18 cellular contexts compared by ENCODE assay signal in genomic region chr10:31897506-31897905, GRCh38. TPM values are rescaled to one million over a fixed set of nuclear protein-coding genes. Genes with fewer than 3 reads are reported as not detected.
DNase-seq lines count a peak whose midpoint lies in the region; ATAC-seq, FAIRE-seq and TF ChIP-seq lines count a peak whose summit lies in the region.
"Had no signal": no experiment of that assay in that cellular context is flagged by ENCODE, and none has a peak within 500 bp of the region (broad histone marks: within the 10 kb centered on the region; RNA-seq: fewer than 3 reads in every experiment).

No MANE protein-coding gene starts in this region.

- peaks cover 11% of the 10 kb centered on the region for H3K4me1 ChIP-seq in cardiac muscle cell (ENCODE audit: low read depth)
- peaks cover 17% of the 10 kb centered on the region for H3K4me1 ChIP-seq in vagina

- H3K9me3 ChIP-seq in cardiac muscle cell (ENCODE audit: low read depth) = no peaks in the 10 kb centered on the region
- H3K9me3 ChIP-seq in vagina = no peaks in the 10 kb centered on the region
- H3K9me3 ChIP-seq: tibial artery had no signal

- DNase-seq in cardiac muscle cell (ENCODE audit: low read depth in 1 of 2, low spot score in 1 of 2) (peak in 1 of 2 donors; percentile 26), cardiac septum (ENCODE audit: low spot score) (no peak), astrocyte of the spinal cord (ENCODE audit: low read depth, low spot score) (peak; percentile 19), glutamatergic neuron (no peak), vagina (ENCODE audit: extremely low spot score in 2 of 2) (no peak), frontal cortex (ENCODE audit: low spot score in 2 of 2) (no peak), NCI-H446 (lab: John Stamatoyannopoulos, UW) (no peak)
- DNase-seq: activated CD4-positive, alpha-beta T cell treated with anti-CD3 and anti-CD28 coated beads for 4 hours; activated CD8-positive, alpha-beta memory T cell treated with anti-CD3 and anti-CD28 coated beads, Interleukin-2, amount 50 U/mL, for 48 hours; activated naive CD4-positive, alpha-beta T cell treated with anti-CD3 and anti-CD28 coated beads, Interleukin-2, amount 50 U/mL, for 16 hours; CD8-positive, alpha-beta T cell; DND-41; effector CD4-positive, alpha-beta T cell; SIG-M5; stimulated activated CD4-positive, alpha-beta T cell treated with anti-CD3 and anti-CD28 coated beads, Interleukin-4, amount 100 ng/mL, for 24 hours; tibial artery had no signal

- TF ChIP-seq CTCF in cardiac muscle cell (IDR thresholded peaks at IDR 0.05; ENCODE audit: low read depth, low read length) = no peak
- TF ChIP-seq CTCF in astrocyte of the spinal cord (IDR thresholded peaks at IDR 0.05; ENCODE audit: low read depth, low read length) = no peak
- no peak for TF ChIP-seq CTCF in glutamatergic neuron (IDR thresholded peaks at IDR 0.05; ENCODE audit: partially characterized antibody, unreplicated experiment)
- TF ChIP-seq CTCF in vagina (IDR thresholded peaks at IDR 0.05) = no peak

- peaks cover 8% of the 10 kb centered on the region for H3K36me3 Mint-ChIP-seq in glutamatergic neuron (ENCODE audit: unreplicated experiment)

- H3K27ac Mint-ChIP-seq in glutamatergic neuron (ENCODE audit: unreplicated experiment) = peak overlapping the region; percentile 20
- H3K27ac Mint-ChIP-seq: CD8-positive, alpha-beta T cell had no signal

- in situ Hi-C loops in astrocyte of the spinal cord (cut with HindIII; ENCODE audit: low sequenced_read_pairs) = no loop called here

- intact Hi-C loops in cardiac septum (cut with DNase I) = no loop called here
- intact Hi-C loops in vagina (cut with DNase I) = no loop called here

- no peaks in the 10 kb centered on the region for H3K27me3 Mint-ChIP-seq in glutamatergic neuron (ENCODE audit: unreplicated experiment)

- H3K4me3 ChIP-seq in cardiac muscle cell = no peak overlapping the region
- H3K4me3 ChIP-seq in astrocyte of the spinal cord (ENCODE audit: low read depth, low read length) = no peak overlapping the region
- H3K4me3 ChIP-seq in vagina = no peak overlapping the region
- H3K4me3 ChIP-seq: tibial artery had no signal

- peaks cover 4% of the 10 kb centered on the region for H3K4me1 Mint-ChIP-seq in glutamatergic neuron (ENCODE audit: low read depth, unreplicated experiment)

- no peaks in the 10 kb centered on the region for H3K27me3 ChIP-seq in cardiac muscle cell
- no peaks in the 10 kb centered on the region for H3K27me3 ChIP-seq in vagina
- H3K27me3 ChIP-seq: tibial artery had no signal

- no peaks in the 10 kb centered on the region for H3K36me3 ChIP-seq in cardiac muscle cell
- no peaks in the 10 kb centered on the region for H3K36me3 ChIP-seq in vagina
- H3K36me3 ChIP-seq: tibial artery had no signal

- no peak for FAIRE-seq in frontal cortex (lab: Jason Lieb, UNC)
- FAIRE-seq: islet of Langerhans had no signal

- peak overlapping the region; percentile 39 for H3K27ac ChIP-seq in cardiac muscle cell
- peak overlapping the region; percentile 44 for H3K27ac ChIP-seq in vagina

- H3K4me3 Mint-ChIP-seq in glutamatergic neuron (ENCODE audit: unreplicated experiment) = no peak overlapping the region
- H3K4me3 Mint-ChIP-seq: CD8-positive, alpha-beta T cell had no signal

- H3K9me3 Mint-ChIP-seq in glutamatergic neuron (ENCODE audit: unreplicated experiment) = peaks cover 4% of the 10 kb centered on the region

- no peak for ATAC-seq in HG02970 (IDR thresholded peaks at IDR 0.05; ENCODE audit: low FRiP score, unreplicated experiment)
- ATAC-seq: CD8-positive, alpha-beta T cell had no signal

- TF ChIP-seq POLR2A in vagina (IDR thresholded peaks at IDR 0.05) = no peak

RNA-seq across cellular contexts. Expression of gene ARHGAP12, which starts 31.1 kb away (rescaled TPM):
- total RNA-seq in cardiac muscle cell (25.2 and 29.1 TPM in 2 replicates), cardiac septum (21.7 TPM), glutamatergic neuron (ENCODE audit: unreplicated experiment) (41.9 TPM), vagina (32.2 TPM), frontal cortex (58.7 TPM)
- 12.7 and 18.7 TPM in 2 replicates for polyA plus RNA-seq in cardiac muscle cell
